Comparison of ENCODE assay signal across 24 cellular contexts in genomic region chr1:15103906-15104305, GRCh38.
"Had no signal": no experiment of that assay in that cellular context is flagged by ENCODE, and none has a peak within 500 bp of the region (broad histone marks: within the 10 kb centered on the region; RNA-seq: fewer than 3 reads in every experiment).

No MANE protein-coding gene starts in this region.

- H3K27ac Mint-ChIP-seq: effector memory CD8-positive, alpha-beta T cell; endodermal cell; mesothelial cell of epicardium had no signal

- H3K27me3 ChIP-seq: dorsolateral prefrontal cortex, gastrocnemius medialis had no signal

- H3K27ac ChIP-seq: coronary artery, dorsolateral prefrontal cortex, epithelial cell of prostate, esophagus squamous epithelium, gastrocnemius medialis, heart right ventricle, left lung, lower lobe of right lung had no signal

- H3K4me1 ChIP-seq: gastrocnemius medialis, heart right ventricle, left lung, lower lobe of right lung had no signal

- DNase-seq: dermis blood vessel endothelial cell; effector CD4-positive, alpha-beta T cell; effector memory CD8-positive, alpha-beta T cell; endodermal cell; erythroblast; esophagus squamous epithelium; foreskin fibroblast; foreskin melanocyte; gastrocnemius medialis; glutamatergic neuron; head of caudate nucleus; heart right ventricle; hippocampal formation; left cardiac atrium; left lung; left ventricle myocardium superior; lower lobe of right lung; mesenchymal stem cell; mucosa of descending colon had no signal

- H3K9me3 Mint-ChIP-seq: effector memory CD8-positive, alpha-beta T cell; endodermal cell had no signal

- ATAC-seq: effector memory CD8-positive, alpha-beta T cell; esophagus mucosa; gastrocnemius medialis; heart right ventricle; left cardiac atrium; left lung; left ventricle myocardium superior; lower lobe of right lung; mucosa of descending colon had no signal

- H3K36me3 ChIP-seq: esophagus squamous epithelium, gastrocnemius medialis, heart right ventricle, left lung, lower lobe of right lung had no signal

- H3K4me3 Mint-ChIP-seq: effector memory CD8-positive, alpha-beta T cell; endodermal cell; mesothelial cell of epicardium had no signal

- H3K4me3 ChIP-seq: coronary artery, dorsolateral prefrontal cortex, esophagus squamous epithelium, gastrocnemius medialis, heart right ventricle, left lung, lower lobe of right lung, mucosa of descending colon had no signal

- H3K9me3 ChIP-seq: gastrocnemius medialis, lower lobe of right lung, mucosa of descending colon had no signal
